Comparison of ENCODE assay signal across 11 cellular contexts in the genomic region with DNA sequence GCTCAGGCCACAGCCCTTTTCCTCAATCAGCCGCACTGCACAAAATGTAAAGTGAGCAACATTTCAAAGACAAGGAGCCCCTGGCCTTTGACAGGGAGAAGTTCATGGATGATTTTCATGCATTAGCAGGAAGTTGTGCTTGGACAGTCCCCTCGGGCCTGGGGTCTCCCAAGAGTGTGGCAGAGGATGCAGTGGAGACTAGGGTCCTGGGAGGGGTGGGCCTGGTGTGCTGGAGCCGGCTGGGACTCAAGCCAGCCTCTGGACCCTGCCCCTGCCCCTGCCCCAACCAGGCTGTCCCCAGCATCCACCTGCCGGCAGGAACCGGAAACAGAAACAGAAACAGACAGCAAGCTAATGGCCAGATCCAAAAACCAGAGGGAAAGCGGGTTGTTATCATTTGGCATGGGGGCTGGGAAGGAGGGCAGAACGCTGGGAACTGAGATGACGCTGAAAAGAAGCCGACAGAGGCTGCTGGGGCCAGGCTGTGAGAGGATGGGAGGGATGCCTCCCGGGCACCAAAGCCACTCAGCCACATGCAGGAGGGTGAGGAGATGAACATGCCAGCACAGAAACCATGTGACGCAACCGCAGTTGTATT. TPM values are rescaled to one million over a fixed set of nuclear protein-coding genes. Genes with fewer than 3 reads are reported as not detected.
A peak's percentile ranks its signal among the peaks of the same experiment; 100 is the strongest.
DNase-seq lines count a peak whose midpoint lies in the region; ATAC-seq and TF ChIP-seq lines count a peak whose summit lies in the region.
"Had no signal": no experiment of that assay in that cellular context is flagged by ENCODE, and none has a peak within 500 bp of the region (broad histone marks: within the 10 kb centered on the region; RNA-seq: fewer than 3 reads in every experiment).

No MANE protein-coding gene starts in this region.

- H3K27ac Mint-ChIP-seq in mesothelial cell of epicardium: peak overlapping the region; percentile 99

- H3K4me1 ChIP-seq in colonic mucosa: peaks cover 29% of the 10 kb centered on the region
- H3K4me1 ChIP-seq in uterus: peaks cover 0 to 27% of the 10 kb centered on the region in 2 donors

- H3K9me3 Mint-ChIP-seq in mesothelial cell of epicardium: no peaks in the 10 kb centered on the region

- peaks cover 36% of the 10 kb centered on the region for H3K27me3 Mint-ChIP-seq in mesothelial cell of epicardium (ENCODE audit: low read depth)

- intact Hi-C loops in colonic mucosa (cut with DNase I): no loop called here
- intact Hi-C loops in uterus (cut with DNase I; ENCODE audit: low total_unique reads): no loop called here

- H3K4me3 ChIP-seq in colonic mucosa (no peak overlapping the region), uterus (no peak overlapping the region)

- no peaks in the 10 kb centered on the region for H3K36me3 ChIP-seq in colonic mucosa
- H3K36me3 ChIP-seq in uterus: no peaks in the 10 kb centered on the region

- H3K9ac ChIP-seq in colonic mucosa (ENCODE audit: low read depth in 2 of 2, low read length in 2 of 2): peak overlapping the region; percentile 59 to 90

- peak overlapping the region; percentile 84 for H3K27ac ChIP-seq in colonic mucosa
- peak overlapping the region; percentile 87 to 97 for H3K27ac ChIP-seq in uterus
- H3K27ac ChIP-seq in caudate nucleus (ENCODE audit: low read depth, low read length): no peak overlapping the region

- no peak for TF ChIP-seq POLR2A in uterus (IDR thresholded peaks at IDR 0.05)

- no peaks in the 10 kb centered on the region for H3K9me3 ChIP-seq in colonic mucosa
- H3K9me3 ChIP-seq in uterus: no peaks in the 10 kb centered on the region

- peak; percentile 28 for DNase-seq in activated effector memory CD4-positive, alpha-beta T cell treated with anti-CD3 and anti-CD28 coated beads, Interleukin-2, amount 50 U/mL, for 16 hours
- no peak for DNase-seq in activated effector memory CD4-positive, alpha-beta T cell treated with Interleukin-2 at 50 U/mL for 16 hours
- peak; percentile 43 for DNase-seq in colonic mucosa
- peak in 1 of 2 experiments; percentile 36 for DNase-seq in mesothelial cell of epicardium (ENCODE audit: low spot score in 2 of 2, unreplicated experiment in 2 of 2)
- peak in 1 of 2 donors; percentile 20 for DNase-seq in uterus
- no peak for DNase-seq in caudate nucleus (lab: John Stamatoyannopoulos, UW)
- DNase-seq in amygdala (lab: John Stamatoyannopoulos, UW): no peak
- DNase-seq: AML-193, anterior cingulate cortex, NCI-H748 treated with DMSO at 0.1 percent for 48 hours had no signal

- peaks cover 42% of the 10 kb centered on the region for H3K4me1 Mint-ChIP-seq in mesothelial cell of epicardium

- no peaks in the 10 kb centered on the region for H3K36me3 Mint-ChIP-seq in mesothelial cell of epicardium

- no peak for TF ChIP-seq CTCF in colonic mucosa (IDR thresholded peaks at IDR 0.05)
- no peak for TF ChIP-seq CTCF in mesothelial cell of epicardium (IDR thresholded peaks at IDR 0.05; ENCODE audit: unreplicated experiment)
- no peak for TF ChIP-seq CTCF in uterus (IDR thresholded peaks at IDR 0.05)

- peak overlapping the region; percentile 49 for H3K4me3 Mint-ChIP-seq in mesothelial cell of epicardium

- no peak for ATAC-seq in HG03108 (IDR thresholded peaks at IDR 0.05; ENCODE audit: unreplicated experiment)

- no peaks in the 10 kb centered on the region for H3K27me3 ChIP-seq in colonic mucosa
- no peaks in the 10 kb centered on the region for H3K27me3 ChIP-seq in uterus

RNA-seq across cellular contexts. Expression of a gene that starts 2.3 kb away (rescaled TPM):
- 100 to 1,000 TPM; 118 to 121 TPM for total RNA-seq in colonic mucosa
- total RNA-seq in mesothelial cell of epicardium: 67.4 to 74.1 TPM (median 71.5 TPM) in 3 replicates
- 100 to 1,000 TPM; 128 to 287 (median 199) TPM for total RNA-seq in uterus

Comparison
In these comparisons a context has a peak if more than half of its experiments do, and no peak if none do; other contexts are left out.
1. DNase-seq: peak in activated effector memory CD4-positive, alpha-beta T cell treated with anti-CD3 and anti-CD28 coated beads, Interleukin-2, amount 50 U/mL, for 16 hours (single experiment) and colonic mucosa (single experiment); none in activated effector memory CD4-positive, alpha-beta T cell treated with Interleukin-2 at 50 U/mL for 16 hours (single experiment), caudate nucleus (0 of 61) and amygdala (0 of 56).